ENCODE assay signal across 20 cellular contexts in the genomic region with DNA sequence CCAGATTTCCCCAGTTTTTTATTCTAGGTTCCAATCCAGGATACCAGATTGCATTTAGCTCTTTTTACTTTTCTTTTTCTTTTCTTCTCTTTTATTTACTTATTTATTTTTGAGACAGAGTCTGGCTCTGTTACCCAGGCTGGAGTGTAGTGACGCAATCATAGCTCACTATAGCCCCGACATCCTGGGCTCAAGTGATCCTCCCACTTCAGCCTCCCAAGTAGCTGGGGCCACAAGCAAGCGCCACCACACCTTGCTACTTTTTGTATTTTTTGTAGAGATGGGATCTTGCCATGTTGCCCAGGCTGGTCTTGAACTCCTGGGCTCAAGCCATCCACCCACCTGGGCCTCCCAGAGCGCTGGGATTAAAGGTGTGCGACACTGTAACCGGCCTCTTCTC. TPM values are rescaled to one million over a fixed set of nuclear protein-coding genes. Genes with fewer than 3 reads are reported as not detected.
DNase-seq lines count a peak whose midpoint lies in the region; ATAC-seq and TF ChIP-seq lines count a peak whose summit lies in the region.
"Had no signal": no experiment of that assay in that cellular context is flagged by ENCODE, and none has a peak within 500 bp of the region (broad histone marks: within the 10 kb centered on the region; RNA-seq: fewer than 3 reads in every experiment).

No MANE protein-coding gene starts in this region.

- H3K4me3 ChIP-seq in right atrium auricular region, result no peak overlapping the region
- H3K4me3 ChIP-seq in lower lobe of right lung, result no peak overlapping the region
- no peak overlapping the region for H3K4me3 ChIP-seq in stomach smooth muscle (ENCODE audit: low read length in 2 of 2)
- H3K4me3 ChIP-seq: A549, GM12878, GM23338 had no signal

- H3K9me3 ChIP-seq in right atrium auricular region, result no peaks in the 10 kb centered on the region
- H3K9me3 ChIP-seq in lower lobe of right lung, result no peaks in the 10 kb centered on the region
- no peaks in the 10 kb centered on the region for H3K9me3 ChIP-seq in stomach smooth muscle (ENCODE audit: control insufficient read depth in 2 of 2, low read length in 2 of 2)
- no peaks in the 10 kb centered on the region for H3K9me3 ChIP-seq in T-helper 17 cell (ENCODE audit: control insufficient read depth, low read length, poor library complexity, severe bottlenecking)
- H3K9me3 ChIP-seq: A549 had no signal

- H3K9ac ChIP-seq in stomach smooth muscle (ENCODE audit: low read length in 2 of 2), result no peak overlapping the region

- TF ChIP-seq CTCF in right atrium auricular region (IDR thresholded peaks at IDR 0.05) (no peak), lower lobe of right lung (IDR thresholded peaks at IDR 0.05) (no peak)

- peaks cover 0 to 72% of the 10 kb centered on the region in 2 donors for H3K4me1 ChIP-seq in right atrium auricular region
- peaks cover 16% of the 10 kb centered on the region for H3K4me1 ChIP-seq in lower lobe of right lung
- peaks cover 57% of the 10 kb centered on the region for H3K4me1 ChIP-seq in stomach smooth muscle (ENCODE audit: control insufficient read depth, insufficient read depth, low read length)

- intact Hi-C loops in left ventricle myocardium superior (cut with micrococcal nuclease), result loop anchor here (5.0 kb wide), 1 partner anchor 81 kb away; no protein-coding TSS in a partner anchor
- intact Hi-C loops in lower lobe of right lung (cut with DNase I), result loop anchor here (10.0 kb wide), 1 partner anchor 88 kb away; no protein-coding TSS in a partner anchor

- H3K36me3 Mint-ChIP-seq in T-helper 17 cell (ENCODE audit: low read depth), result peaks cover 4% of the 10 kb centered on the region

- H3K27me3 ChIP-seq in right atrium auricular region, result no peaks in the 10 kb centered on the region
- no peaks in the 10 kb centered on the region for H3K27me3 ChIP-seq in lower lobe of right lung (ENCODE audit: low read depth)
- H3K27me3 ChIP-seq in stomach smooth muscle (ENCODE audit: control insufficient read depth in 1 of 2, insufficient read depth in 2 of 2, low read length in 2 of 2), result no peaks in the 10 kb centered on the region

- H3K4me1 Mint-ChIP-seq in T-helper 17 cell, result peaks cover 6% of the 10 kb centered on the region
- H3K4me1 Mint-ChIP-seq: GM23338 had no signal

- no peaks in the 10 kb centered on the region for H3K27me3 Mint-ChIP-seq in T-helper 17 cell

- DNase-seq in right atrium auricular region (ENCODE audit: low spot score), result no peak
- DNase-seq in left ventricle myocardium superior, result no peak
- DNase-seq in lower lobe of right lung, result peak; percentile 10
- DNase-seq in islet precursor cell, result no peak
- DNase-seq in T-helper 17 cell, result no peak
- DNase-seq in central memory CD4-positive, alpha-beta T cell, result no peak
- DNase-seq: C1 segment of cervical spinal cord, DND-41, KBM-7, NCI-H1436, NCI-H2029, NCI-H2171, NCI-H446 treated with DMSO at 0.1 percent for 48 hours, RPMI8226 had no signal

- peaks cover 100% of the 10 kb centered on the region for H3K36me3 ChIP-seq in right atrium auricular region
- H3K36me3 ChIP-seq in lower lobe of right lung, result peaks cover 92% of the 10 kb centered on the region
- H3K36me3 ChIP-seq in stomach smooth muscle (ENCODE audit: control insufficient read depth in 2 of 2, insufficient read depth in 2 of 2, low read length in 2 of 2), result peaks cover 64 to 67% of the 10 kb centered on the region in 2 donors

- H3K27ac Mint-ChIP-seq in T-helper 17 cell, result no peak overlapping the region
- H3K27ac Mint-ChIP-seq: GM23338 had no signal

- H3K4me3 Mint-ChIP-seq in T-helper 17 cell, result no peak overlapping the region
- H3K4me3 Mint-ChIP-seq: GM23338 had no signal

- peak overlapping the region; percentile 90 to 94 for H3K27ac ChIP-seq in right atrium auricular region
- H3K27ac ChIP-seq in lower lobe of right lung, result no peak overlapping the region
- H3K27ac ChIP-seq in stomach smooth muscle (ENCODE audit: low read length), result peak overlapping the region; percentile 76

- ATAC-seq in left ventricle myocardium superior (no peak), lower lobe of right lung (no peak), GM21390 (IDR thresholded peaks at IDR 0.05; ENCODE audit: unreplicated experiment) (no peak), T-helper 17 cell (no peak)
- ATAC-seq: A549, GM12878, GM23338, HCT116 had no signal

RNA-seq across cellular contexts. Expression of gene GSN, which starts 48.4 kb away (rescaled TPM):
- total RNA-seq in right atrium auricular region, result 1,000 to 10,000 TPM; 1,444 to 3,478 TPM
- 717 TPM for total RNA-seq in left ventricle myocardium superior
- total RNA-seq in lower lobe of right lung, result 388 TPM
- 10 to 100 TPM in 1 of 2 donors, 1 to 10 TPM in 1; 5.4 to 29.6 TPM for total RNA-seq in T-helper 17 cell

RNA-seq across cellular contexts. Expression of gene STOM, which starts 53.7 kb away (rescaled TPM):
- total RNA-seq in right atrium auricular region (100 to 1,000 TPM; 152 to 173 TPM), left ventricle myocardium superior (153 TPM), lower lobe of right lung (479 TPM), T-helper 17 cell (100 to 1,000 TPM in 1 of 2 donors, 10 to 100 TPM in 1; 77.9 to 115 TPM)

Comparison
In these comparisons a context has a peak if more than half of its experiments do, and no peak if none do; other contexts are left out.
1. RNA of gene GSN, which starts 48.4 kb away (total RNA-seq): 1,444 to 3,478 TPM in right atrium auricular region, 717 TPM in left ventricle myocardium superior (single experiment) and 388 TPM in lower lobe of right lung (single experiment); 5.4 to 29.6 TPM in T-helper 17 cell; every median in the first group is over 10 times any median in the second.